Comparison of ENCODE assay signal across 20 cellular contexts in genomic region chr9:76137941-76138340, GRCh38.
DNase-seq lines count a peak whose midpoint lies in the region; ATAC-seq, FAIRE-seq and TF ChIP-seq lines count a peak whose summit lies in the region.
"Had no signal": no experiment of that assay in that cellular context is flagged by ENCODE, and none has a peak within 500 bp of the region (broad histone marks: within the 10 kb centered on the region; RNA-seq: fewer than 3 reads in every experiment).

No MANE protein-coding gene starts in this region.

- no peak for TF ChIP-seq CTCF in H9 (conservative IDR thresholded peaks at IDR 0.05)

- H3K18ac ChIP-seq in H9 (ENCODE audit: insufficient read length, low read depth, low read length) (no peak overlapping the region), mesenchymal stem cell (ENCODE audit: low read depth in 1 of 2, low read length in 2 of 2) (no peak overlapping the region)

- H3K9ac ChIP-seq in H9 (ENCODE audit: extremely low read depth, insufficient read length, low read length) (no peak overlapping the region), mesenchymal stem cell (ENCODE audit: low read length) (no peak overlapping the region)

- no peak overlapping the region for H3K23ac ChIP-seq in H9 (ENCODE audit: insufficient read length, low read depth, low read length)
- no peak overlapping the region for H3K23ac ChIP-seq in mesenchymal stem cell (ENCODE audit: low read length in 2 of 2)

- no peaks in the 10 kb centered on the region for H3K79me2 ChIP-seq in H9 (ENCODE audit: insufficient read depth, low read length)

- no peak overlapping the region for H3K14ac ChIP-seq in H9 (ENCODE audit: insufficient read depth, low read length)
- no peak overlapping the region for H3K14ac ChIP-seq in mesenchymal stem cell (ENCODE audit: low read length in 2 of 2)

- ATAC-seq in GM18505 (IDR thresholded peaks at IDR 0.05; ENCODE audit: unreplicated experiment): no peak
- ATAC-seq: K562 had no signal

- no peak overlapping the region for H4K91ac ChIP-seq in H9 (ENCODE audit: insufficient read length, low read depth, low read length)
- no peak overlapping the region for H4K91ac ChIP-seq in mesenchymal stem cell (ENCODE audit: low read length)

- H3K27ac Mint-ChIP-seq in H9: peak overlapping the region in 2 of 3 experiments; percentile 2 to 62; a peak in 3 of 7 replicates
- H3K27ac Mint-ChIP-seq: B cell; CD4-positive, alpha-beta T cell had no signal

- H2AK5ac ChIP-seq in H9 (ENCODE audit: insufficient read length, low read length) (no peak overlapping the region), mesenchymal stem cell (ENCODE audit: low read length, severe bottlenecking) (no peak overlapping the region)

- no peak overlapping the region for H3K4me3 ChIP-seq in mesenchymal stem cell (ENCODE audit: insufficient read depth in 1 of 2, low read depth in 1 of 2, low read length in 2 of 2)
- H3K4me3 ChIP-seq: K562 had no signal

- H3K27ac ChIP-seq in H9 (ENCODE audit: insufficient read length, low read depth, low read length) (no peak overlapping the region), mesenchymal stem cell (ENCODE audit: low read length, poor library complexity, severe bottlenecking) (no peak overlapping the region)
- H3K27ac ChIP-seq: 22Rv1 had no signal

- H3K4me1 ChIP-seq in H9 (ENCODE audit: insufficient read depth, low read length): peaks cover 4% of the 10 kb centered on the region; the same call in 1 of the 2 replicates
- H3K4me1 ChIP-seq in mesenchymal stem cell (ENCODE audit: control insufficient read depth, insufficient read depth, low read depth, low read length): no peaks in the 10 kb centered on the region

- H3K9me3 ChIP-seq in H9 (ENCODE audit: control insufficient read depth, low read depth, low read length) (no peaks in the 10 kb centered on the region), mesenchymal stem cell (ENCODE audit: control insufficient read depth, low read length) (no peaks in the 10 kb centered on the region)

- H3K36me3 ChIP-seq in mesenchymal stem cell (ENCODE audit: control insufficient read depth in 1 of 2, insufficient read depth in 2 of 2, low read depth in 1 of 2, low read length in 2 of 2): no peaks in the 10 kb centered on the region

- DNase-seq in AG08396 (ENCODE audit: low spot score): peak; percentile 8
- no peak for DNase-seq in H9
- DNase-seq in mesenchymal stem cell: peak; percentile 37
- DNase-seq in AML-193 (lab: John Stamatoyannopoulos, UW): no peak
- no peak for DNase-seq in kidney glomerular epithelial cell (lab: John Stamatoyannopoulos, UW)
- DNase-seq in activated CD4-positive, CD25-positive, alpha-beta regulatory T cell treated with anti-CD3 and anti-CD28 coated beads, Interleukin-2, amount 50 U/mL, for 72 hours: no peak
- DNase-seq: C1 segment of cervical spinal cord; CD4-positive, alpha-beta T cell; DMS79; EL; H7 had no signal

- H2BK15ac ChIP-seq in H9 (ENCODE audit: low read depth, low read length): no peak overlapping the region
- H2BK15ac ChIP-seq in mesenchymal stem cell (ENCODE audit: low read depth, poor library complexity, severe bottlenecking): no peak overlapping the region

- no peaks in the 10 kb centered on the region for H4K20me1 ChIP-seq in H9 (ENCODE audit: control insufficient read depth, insufficient read depth, insufficient read length)

- H2BK120ac ChIP-seq in H9 (ENCODE audit: low read depth, low read length, poor library complexity, severe bottlenecking): no peak overlapping the region
- H2BK120ac ChIP-seq in mesenchymal stem cell (ENCODE audit: low read depth, low read length): no peak overlapping the region

- H3K9me3 Mint-ChIP-seq in H9: no peaks in the 10 kb centered on the region
- H3K9me3 Mint-ChIP-seq: CD4-positive, alpha-beta T cell had no signal

- no peak overlapping the region for H4K5ac ChIP-seq in H9 (ENCODE audit: insufficient read length, low read depth, low read length)

- H3K4ac ChIP-seq in H9 (ENCODE audit: low read depth, low read length): no peak overlapping the region
- no peak overlapping the region for H3K4ac ChIP-seq in mesenchymal stem cell (ENCODE audit: low read depth in 1 of 2, low read length in 2 of 2)

- no peak overlapping the region for H3T11ph ChIP-seq in H9 (ENCODE audit: low read length)

- H3K56ac ChIP-seq in H9 (ENCODE audit: insufficient read length, low read depth, low read length): no peak overlapping the region

- no peaks in the 10 kb centered on the region for H3K36me3 Mint-ChIP-seq in H9 (ENCODE audit: insufficient read depth in 1 of 3, low read depth in 3 of 3)

- no peak for TF ChIP-seq POLR2A in GM18505 (IDR thresholded peaks at IDR 0.05; ENCODE audit: borderline replicate concordance, extremely low read depth, insufficient read depth, insufficient read length)

- no peak overlapping the region for H2BK5ac ChIP-seq in H9 (ENCODE audit: insufficient read length, low read length)
- no peak overlapping the region for H2BK5ac ChIP-seq in mesenchymal stem cell (ENCODE audit: low read depth, low read length, poor library complexity, severe bottlenecking)

- H3K4me2 ChIP-seq in H9 (ENCODE audit: insufficient read depth, insufficient read length, low read length): no peak overlapping the region
- no peak overlapping the region for H3K4me2 ChIP-seq in mesenchymal stem cell (ENCODE audit: low read length, poor library complexity, severe bottlenecking)

- no CpG with 5 or more reads among the region's 5 CpGs for WGBS in H9 (ENCODE audit: extremely low coverage, insufficient read length, low lambda C conversion rate)
- WGBS in mesenchymal stem cell: 45% methylated on average over 3 of the region's 5 CpGs

- H3K79me1 ChIP-seq in H9 (ENCODE audit: insufficient read depth, low read depth, low read length, poor library complexity, severe bottlenecking): no peaks in the 10 kb centered on the region
- no peaks in the 10 kb centered on the region for H3K79me1 ChIP-seq in mesenchymal stem cell (replicated peaks; ENCODE audit: low read length, poor library complexity, severe bottlenecking)

- no peaks in the 10 kb centered on the region for H3K27me3 ChIP-seq in H9 (ENCODE audit: insufficient read depth, low read length)
- no peaks in the 10 kb centered on the region for H3K27me3 ChIP-seq in mesenchymal stem cell (ENCODE audit: control insufficient read depth in 1 of 2, insufficient read depth in 1 of 2, low read length in 2 of 2)

- no peaks in the 10 kb centered on the region for H3K27me3 Mint-ChIP-seq in H9 (ENCODE audit: low read depth)
- H3K27me3 Mint-ChIP-seq: B cell; CD4-positive, alpha-beta T cell had no signal

- FAIRE-seq in endometrium (lab: Jason Lieb, UNC): peak; percentile 70
- FAIRE-seq: G401.6, GM12891, GM19239, HTR-8/SVneo, K562 had no signal

- no peak overlapping the region for H3K4me3 Mint-ChIP-seq in H9
- H3K4me3 Mint-ChIP-seq: B cell; CD4-positive, alpha-beta T cell had no signal

- no peak overlapping the region for H2BK20ac ChIP-seq in H9 (ENCODE audit: low read depth, low read length, poor library complexity, severe bottlenecking)

- H2BK12ac ChIP-seq in H9 (ENCODE audit: insufficient read length, low read depth, low read length) (no peak overlapping the region), mesenchymal stem cell (ENCODE audit: low read length in 2 of 2) (no peak overlapping the region)

- no peak overlapping the region for H4K8ac ChIP-seq in H9 (replicated peaks; ENCODE audit: insufficient read length, low read depth, low read length)
- H4K8ac ChIP-seq in mesenchymal stem cell (ENCODE audit: low read length): no peak overlapping the region

- H3K23me2 ChIP-seq in H9 (ENCODE audit: insufficient read length, low read depth, low read length, poor library complexity, severe bottlenecking): no peaks in the 10 kb centered on the region

- H3K4me1 Mint-ChIP-seq in H9: peaks cover 19 to 20% of the 10 kb centered on the region in 2 experiments
- H3K4me1 Mint-ChIP-seq: B cell had no signal

- H2AFZ ChIP-seq in H9 (ENCODE audit: low read length) (no peak overlapping the region), mesenchymal stem cell (ENCODE audit: low read depth, low read length) (no peak overlapping the region)

Comparison
In these comparisons a context has a peak if more than half of its experiments do, and no peak if none do; other contexts are left out.
1. DNase-seq: peak in AG08396 (single experiment) and mesenchymal stem cell (single experiment); none in H9 (single experiment), AML-193 (0 of 2), kidney glomerular epithelial cell (single experiment) and activated CD4-positive, CD25-positive, alpha-beta regulatory T cell treated with anti-CD3 and anti-CD28 coated beads, Interleukin-2, amount 50 U/mL, for 72 hours (single experiment).